ENCODE assay signal across 29 cellular contexts in the genomic region with DNA sequence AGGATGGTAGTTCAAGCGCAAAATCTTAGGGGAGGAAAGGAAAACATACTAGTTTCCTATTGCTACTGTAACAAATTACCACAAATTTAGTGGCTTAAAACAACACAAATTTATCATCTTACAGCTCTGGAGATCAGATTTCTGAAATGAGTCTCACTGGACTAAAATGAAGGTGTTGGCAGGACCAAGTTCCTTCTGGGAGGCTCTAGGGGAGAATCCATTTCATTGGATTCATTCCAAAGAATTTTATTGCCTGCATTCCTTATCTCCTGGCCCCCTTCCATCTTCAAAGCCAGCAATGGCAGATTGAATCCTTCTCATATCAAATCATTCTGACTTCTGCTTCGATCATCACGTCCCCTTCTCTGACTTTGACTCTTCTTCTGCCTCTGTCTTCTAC.
DNase-seq lines count a peak whose midpoint lies in the region; ATAC-seq and TF ChIP-seq lines count a peak whose summit lies in the region.
"Had no signal": no experiment of that assay in that cellular context is flagged by ENCODE, and none has a peak within 500 bp of the region (broad histone marks: within the 10 kb centered on the region; RNA-seq: fewer than 3 reads in every experiment).

No MANE protein-coding gene starts in this region.

- intact Hi-C loops in A673 (cut with micrococcal nuclease; ENCODE audit: unreplicated experiment): no loop called here

- POLR2A ChIA-PET in A673 (lab: Charles Lee; ENCODE audit: low non-redundant PET): no interaction called here

- no peak for TF ChIP-seq CTCF in A673 (conservative IDR thresholded peaks at IDR 0.05; ENCODE audit: low read depth, low read length)
- TF ChIP-seq CTCF in HFF-Myc (IDR thresholded peaks at IDR 0.05; ENCODE audit: low read depth, low read length, missing control alignments): no peak
- no peak for TF ChIP-seq CTCF in foreskin fibroblast (IDR thresholded peaks at IDR 0.05; ENCODE audit: low read depth, low read length)

- no peaks in the 10 kb centered on the region for H3K9me3 ChIP-seq in A673 (ENCODE audit: low read depth, low read length, poor library complexity, severe bottlenecking)
- H3K9me3 ChIP-seq in SJCRH30 (replicated peaks): peaks cover 2% of the 10 kb centered on the region; the same call in 1 of the 2 replicates
- H3K9me3 ChIP-seq: HAP-1 had no signal

- ATAC-seq in GM21528 (IDR thresholded peaks at IDR 0.05; ENCODE audit: low FRiP score, unreplicated experiment): no peak
- ATAC-seq in HG03432 (IDR thresholded peaks at IDR 0.05; ENCODE audit: unreplicated experiment): no peak
- ATAC-seq in HG03469 (IDR thresholded peaks at IDR 0.05; ENCODE audit: unreplicated experiment): no peak
- ATAC-seq: activated naive CD8-positive, alpha-beta T cell treated with anti-CD3 and anti-CD28 coated beads, Interleukin-2, amount 50 U/mL, for 24 hours; effector memory CD8-positive, alpha-beta T cell; stimulated activated memory B cell treated with anti-CD40 and anti-IgM and Interleukin-4, amounts not matched to agents 10 μg/mL and 1 μg/mL and 100 μg/mL, for 72 hours; T-cell had no signal

- no peaks in the 10 kb centered on the region for H3K36me3 ChIP-seq in A673 (ENCODE audit: insufficient read depth, low read length, poor library complexity, severe bottlenecking)
- H3K36me3 ChIP-seq in SJCRH30: no peaks in the 10 kb centered on the region
- H3K36me3 ChIP-seq: HAP-1, SJSA1 had no signal

- H3K27me3 ChIP-seq in A673 (replicated peaks; ENCODE audit: insufficient read depth, low read depth, low read length, poor library complexity) (no peaks in the 10 kb centered on the region), SJCRH30 (no peaks in the 10 kb centered on the region)
- H3K27me3 ChIP-seq: SJSA1 had no signal

- BruUV-seq in A673 (replicated peaks; lab: Mats Ljungman, UMichigan): no TSS peak

- H3K4me1 ChIP-seq in A673 (ENCODE audit: insufficient read depth, low read length, poor library complexity, severe bottlenecking): peaks cover 7% of the 10 kb centered on the region
- H3K4me1 ChIP-seq in SJCRH30: no peaks in the 10 kb centered on the region; the same call in 1 of the 2 replicates
- H3K4me1 ChIP-seq: HAP-1 had no signal

- DNase-seq in A673 (ENCODE audit: low spot score) (peak; percentile 26), HFF-Myc (ENCODE audit: extremely low read depth, low read depth) (peak; percentile 6), SJCRH30 (peak; percentile 8 to 26), foreskin fibroblast (peak; percentile 13 to 42)
- no peak for DNase-seq in activated naive CD4-positive, alpha-beta T cell treated with Interleukin-2 at 50 U/mL for 16 hours
- DNase-seq: activated B cell treated with CpG ODN at 0.5 μM for 24 hours; activated CD4-positive, alpha-beta T cell treated with anti-CD3 and anti-CD28 coated beads, Interleukin-2, amount 50 U/mL, for 1 hour; activated gamma-delta T cell; activated naive CD8-positive, alpha-beta T cell treated with anti-CD3 and anti-CD28 coated beads, Interleukin-2, amount 50 U/mL, for 24 hours; activated T-cell treated with anti-CD3 and anti-CD28 coated beads, Interleukin-2, amount 50 U/mL, for 24 hours; caudate nucleus; COR-L47; DMS79; effector memory CD8-positive, alpha-beta T cell; foreskin melanocyte; GF-D8; NCI-H1092 treated with DMSO at 0.1 percent for 48 hours; NCI-H187 treated with DMSO at 0.1 percent for 48 hours; NCI-H69; substantia nigra; T-cell; trophoblast cell had no signal

- H3K4me3 ChIP-seq in A673 (ENCODE audit: low read depth, low read length, poor library complexity, severe bottlenecking) (no peak overlapping the region), HFF-Myc (replicated peaks; ENCODE audit: low read depth, low read length) (no peak overlapping the region), SJCRH30 (no peak overlapping the region), foreskin fibroblast (ENCODE audit: low read depth in 1 of 2, low read length in 2 of 2) (no peak overlapping the region)
- H3K4me3 ChIP-seq: HAP-1, SJSA1 had no signal

- H3K27ac ChIP-seq in A673 (ENCODE audit: low read depth, low read length, poor library complexity, severe bottlenecking) (no peak overlapping the region), SJCRH30 (no peak overlapping the region)
- H3K27ac ChIP-seq: C4-2B, SJSA1 had no signal

- CTCF ChIA-PET in A673 (lab: Charles Lee): no interaction called here
